Comparison of ENCODE assay signal across 22 cellular contexts in genomic region chr17:34765291-34765690, GRCh38.
"Had no signal": no experiment of that assay in that cellular context is flagged by ENCODE, and none has a peak within 500 bp of the region (broad histone marks: within the 10 kb centered on the region; RNA-seq: fewer than 3 reads in every experiment).

No MANE protein-coding gene starts in this region.

- H3K4me3 ChIP-seq: SJSA1, SK-N-MC had no signal

- H3K9me3 Mint-ChIP-seq: IgD-negative memory B cell had no signal

- H3K36me3 ChIP-seq: SJSA1 had no signal

- H3K4me1 ChIP-seq: SJSA1 had no signal

- H3K27me3 Mint-ChIP-seq: IgD-negative memory B cell had no signal

- FAIRE-seq: HTR-8/SVneo had no signal

- H3K27me3 ChIP-seq: SJSA1 had no signal

- H3K27ac ChIP-seq: HL-60, RWPE1, SJSA1, SK-N-MC had no signal

- H3K4me3 Mint-ChIP-seq: IgD-negative memory B cell had no signal

- DNase-seq: KBM-7, MV-4-11, NCI-H1048, NCI-H1105, NCI-H1417, NCI-H1436 treated with DMSO at 0.1 percent for 48 hours, NCI-H1694, NCI-H187 treated with DMSO at 0.1 percent for 48 hours, NCI-H2029 treated with DMSO at 0.1 percent for 48 hours, NCI-H2227 treated with DMSO at 0.1 percent for 48 hours, NCI-H524, NCI-H526 treated with DMSO at 0.1 percent for 48 hours, NCI-H748 treated with DMSO at 0.1 percent for 48 hours, PC-3, SHP77 treated with DMSO at 0.1 percent for 48 hours had no signal

- H3K9me3 ChIP-seq: SJSA1 had no signal

- ATAC-seq: Panc1, PC-3 had no signal
